In genomic region chr1:246165826-246166709, GRCh38 we compare ENCODE assay signal across 1 cellular context.
TF ChIP-seq lines count a peak whose summit lies in the region.

No MANE protein-coding gene starts in this region.

TF ChIP-seq in K562, 482 proteins besides CTCF, POLR2A, EP300 and RAD21 (continued from another document and continues in another):
- TF ChIP-seq FOXO4 (CRISPR knock-in tag; IDR thresholded peaks at IDR 0.05) (no peak), ZNF766 (CRISPR knock-in tag; conservative IDR thresholded peaks at IDR 0.05) (0 out of 2 replicates have a peak, but pooled peaks have one; percentile 27), ZNF592 (IDR thresholded peaks at IDR 0.05) (peak; percentile 92), MTA3 (IDR thresholded peaks at IDR 0.05; ENCODE audit: borderline replicate concordance) (peak; percentile 72; the same call in 1 of the 2 replicates), ZSCAN29 (IDR thresholded peaks at IDR 0.05) (peak; percentile 68; the same call in 1 of the 2 replicates), DMBX1 (CRISPR knock-in tag; IDR thresholded peaks at IDR 0.05; ENCODE audit: borderline replicate concordance) (peak; percentile 50; the same call in 1 of the 2 replicates), RFX1 (IDR thresholded peaks at IDR 0.05) (no peak), RBM14 (IDR thresholded peaks at IDR 0.05; ENCODE audit: borderline replicate concordance, insufficient read depth, low read depth, low read length) (no peak), DIDO1 (tag; IDR thresholded peaks at IDR 0.05; ENCODE audit: low read depth) (no peak), C11orf30 (IDR thresholded peaks at IDR 0.05; ENCODE audit: low read depth) (peak; percentile 49), TRIM24 (IDR thresholded peaks at IDR 0.05) (0 out of 4 replicates have a peak, but pooled peaks of 1 of the 2 experiments have one; percentile 26), JUND (IDR thresholded peaks at IDR 0.05; ENCODE audit: borderline replicate concordance, low read depth, low read length) (peak; percentile 20; the same call in 1 of the 2 replicates), JUND (tag; IDR thresholded peaks at IDR 0.05; ENCODE audit: borderline replicate concordance, low read depth, low read length) (no peak; the same call in 2 of the 3 replicates), ZNF436 (CRISPR knock-in tag; IDR thresholded peaks at IDR 0.05) (no peak), TARDBP (IDR thresholded peaks at IDR 0.05) (0 out of 2 replicates have a peak, but pooled peaks have one; percentile 27), CTBP1 (IDR thresholded peaks at IDR 0.05; ENCODE audit: borderline replicate concordance) (peak; percentile 62; the same call in 1 of the 2 replicates), ZBTB7A (IDR thresholded peaks at IDR 0.05; ENCODE audit: borderline replicate concordance, control insufficient read depth, low read depth, low read length) (no peak), NR4A1 (CRISPR knock-in tag; IDR thresholded peaks at IDR 0.05) (no peak), NR4A1 (tag; IDR thresholded peaks at IDR 0.05) (peak; percentile 49; the same call in 1 of the 2 replicates), TAF7 (tag; IDR thresholded peaks at IDR 0.05) (no peak), TEAD4 (IDR thresholded peaks at IDR 0.05; ENCODE audit: low read length) (0 out of 2 replicates have a peak, but pooled peaks have one; percentile 22), TEAD4 (CRISPR knock-in tag; IDR thresholded peaks at IDR 0.05; ENCODE audit: borderline replicate concordance) (no peak), SMAD1 (IDR thresholded peaks at IDR 0.05; ENCODE audit: low read depth, low read length, partially characterized antibody) (no peak), BRD4 (IDR thresholded peaks at IDR 0.05) (no peak), ATF7 (IDR thresholded peaks at IDR 0.05) (peak; percentile 61; the same call in 1 of the 2 replicates), POLR2H (tag; IDR thresholded peaks at IDR 0.05; ENCODE audit: low read depth) (no peak), FOXA1 (IDR thresholded peaks at IDR 0.05; ENCODE audit: borderline replicate concordance) (no peak), TAF9B (IDR thresholded peaks at IDR 0.05; ENCODE audit: partially characterized antibody) (no peak), STAT5B (CRISPR knock-in tag; IDR thresholded peaks at IDR 0.05) (no peak), JUN (IDR thresholded peaks at IDR 0.05; ENCODE audit: borderline replicate concordance, low read depth, low read length) (no peak), JUN (CRISPR knock-in tag; IDR thresholded peaks at IDR 0.05; ENCODE audit: borderline replicate concordance) (no peak), SIRT6 (IDR thresholded peaks at IDR 0.05; ENCODE audit: low read depth, low read length) (no peak), MAFF (IDR thresholded peaks at IDR 0.05; ENCODE audit: low read length) (0 out of 2 replicates have a peak, but pooled peaks have one; percentile 2), BCL6 (CRISPR knock-in tag; IDR thresholded peaks at IDR 0.05) (no peak), ZNF395 (CRISPR knock-in tag; IDR thresholded peaks at IDR 0.05) (peak; percentile 59; the same call in 1 of the 2 replicates), MEIS2 (IDR thresholded peaks at IDR 0.05; ENCODE audit: partially characterized antibody) (peak; percentile 2), HDAC2 (IDR thresholded peaks at IDR 0.05) (0 out of 2 replicates have a peak, but pooled peaks have one; percentile 49), ELF2 (CRISPR knock-in tag; IDR thresholded peaks at IDR 0.05) (no peak), ZZZ3 (IDR thresholded peaks at IDR 0.05) (no peak), RBBP5 (IDR thresholded peaks at IDR 0.05; ENCODE audit: borderline replicate concordance, insufficient read depth, low read length, poor library complexity, severe bottlenecking) (peak; percentile 19), ESRRA (IDR thresholded peaks at IDR 0.05; ENCODE audit: borderline replicate concordance, low read depth) (no peak), BRD9 (IDR thresholded peaks at IDR 0.05; ENCODE audit: low read depth, partially characterized antibody) (peak; percentile 23), EZH2 (IDR thresholded peaks at IDR 0.05; ENCODE audit: borderline replicate concordance, low read depth, low read length) (no peak), DPF2 (IDR thresholded peaks at IDR 0.05) (peak; percentile 83), MEF2D (tag; conservative IDR thresholded peaks at IDR 0.05; ENCODE audit: low read depth) (0 out of 2 replicates have a peak, but pooled peaks have one; percentile 40), CBFA2T3 (IDR thresholded peaks at IDR 0.05) (0 out of 2 replicates have a peak, but pooled peaks have one; percentile 2), CXXC5 (CRISPR knock-in tag; IDR thresholded peaks at IDR 0.05) (peak; percentile 46), HDAC1 (IDR thresholded peaks at IDR 0.05) (peak in 1 of 2 experiments; percentile 27; a peak in 1 of 4 replicates), KLF1 (tag; IDR thresholded peaks at IDR 0.05) (0 out of 2 replicates have a peak, but pooled peaks have one; percentile 16), CCAR2 (IDR thresholded peaks at IDR 0.05; ENCODE audit: low read depth, low read length) (no peak), SMARCB1 (IDR thresholded peaks at IDR 0.05; ENCODE audit: insufficient read length, low read depth) (peak; percentile 57), FOSL1 (tag; conservative IDR thresholded peaks at IDR 0.05) (peak; percentile 5), ZNF41 (CRISPR knock-in tag; conservative IDR thresholded peaks at IDR 0.05) (0 out of 2 replicates have a peak, but pooled peaks have one; percentile 27), TFAP4 (CRISPR knock-in tag; IDR thresholded peaks at IDR 0.05; ENCODE audit: borderline replicate concordance) (no peak), ZNF644 (tag; IDR thresholded peaks at IDR 0.05; ENCODE audit: low read depth) (0 out of 2 replicates have a peak, but pooled peaks have one; percentile 7), FIP1L1 (IDR thresholded peaks at IDR 0.05; ENCODE audit: low read depth, low read length, poor library complexity, severe bottlenecking) (no peak), SMARCE1 (IDR thresholded peaks at IDR 0.05) (peak; percentile 79), NUFIP1 (IDR thresholded peaks at IDR 0.05; ENCODE audit: partially characterized antibody) (no peak), HSF4 (CRISPR knock-in tag; IDR thresholded peaks at IDR 0.05; ENCODE audit: borderline replicate concordance) (no peak; the same call in 1 of the 2 replicates), ZNF75A (CRISPR knock-in tag; IDR thresholded peaks at IDR 0.05) (peak; percentile 43; the same call in 1 of the 2 replicates)
- TF ChIP-seq, protein P1, sequence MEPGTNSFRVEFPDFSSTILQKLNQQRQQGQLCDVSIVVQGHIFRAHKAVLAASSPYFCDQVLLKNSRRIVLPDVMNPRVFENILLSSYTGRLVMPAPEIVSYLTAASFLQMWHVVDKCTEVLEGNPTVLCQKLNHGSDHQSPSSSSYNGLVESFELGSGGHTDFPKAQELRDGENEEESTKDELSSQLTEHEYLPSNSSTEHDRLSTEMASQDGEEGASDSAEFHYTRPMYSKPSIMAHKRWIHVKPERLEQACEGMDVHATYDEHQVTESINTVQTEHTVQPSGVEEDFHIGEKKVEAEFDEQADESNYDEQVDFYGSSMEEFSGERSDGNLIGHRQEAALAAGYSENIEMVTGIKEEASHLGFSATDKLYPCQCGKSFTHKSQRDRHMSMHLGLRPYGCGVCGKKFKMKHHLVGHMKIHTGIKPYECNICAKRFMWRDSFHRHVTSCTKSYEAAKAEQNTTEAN (CRISPR knock-in tag; IDR thresholded peaks at IDR 0.05) = no peak; the same call in 1 of the 2 replicates
- TF ChIP-seq, protein P2, sequence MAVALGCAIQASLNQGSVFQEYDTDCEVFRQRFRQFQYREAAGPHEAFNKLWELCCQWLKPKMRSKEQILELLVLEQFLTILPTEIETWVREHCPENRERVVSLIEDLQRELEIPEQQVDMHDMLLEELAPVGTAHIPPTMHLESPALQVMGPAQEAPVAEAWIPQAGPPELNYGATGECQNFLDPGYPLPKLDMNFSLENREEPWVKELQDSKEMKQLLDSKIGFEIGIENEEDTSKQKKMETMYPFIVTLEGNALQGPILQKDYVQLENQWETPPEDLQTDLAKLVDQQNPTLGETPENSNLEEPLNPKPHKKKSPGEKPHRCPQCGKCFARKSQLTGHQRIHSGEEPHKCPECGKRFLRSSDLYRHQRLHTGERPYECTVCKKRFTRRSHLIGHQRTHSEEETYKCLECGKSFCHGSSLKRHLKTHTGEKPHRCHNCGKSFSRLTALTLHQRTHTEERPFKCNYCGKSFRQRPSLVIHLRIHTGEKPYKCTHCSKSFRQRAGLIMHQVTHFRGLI (CRISPR knock-in tag; IDR thresholded peaks at IDR 0.05) = no peak
- TF ChIP-seq, protein P3, sequence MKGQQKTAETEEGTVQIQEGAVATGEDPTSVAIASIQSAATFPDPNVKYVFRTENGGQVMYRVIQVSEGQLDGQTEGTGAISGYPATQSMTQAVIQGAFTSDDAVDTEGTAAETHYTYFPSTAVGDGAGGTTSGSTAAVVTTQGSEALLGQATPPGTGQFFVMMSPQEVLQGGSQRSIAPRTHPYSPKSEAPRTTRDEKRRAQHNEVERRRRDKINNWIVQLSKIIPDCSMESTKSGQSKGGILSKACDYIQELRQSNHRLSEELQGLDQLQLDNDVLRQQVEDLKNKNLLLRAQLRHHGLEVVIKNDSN (CRISPR knock-in tag; IDR thresholded peaks at IDR 0.05) = no peak
- TF ChIP-seq, protein P4, sequence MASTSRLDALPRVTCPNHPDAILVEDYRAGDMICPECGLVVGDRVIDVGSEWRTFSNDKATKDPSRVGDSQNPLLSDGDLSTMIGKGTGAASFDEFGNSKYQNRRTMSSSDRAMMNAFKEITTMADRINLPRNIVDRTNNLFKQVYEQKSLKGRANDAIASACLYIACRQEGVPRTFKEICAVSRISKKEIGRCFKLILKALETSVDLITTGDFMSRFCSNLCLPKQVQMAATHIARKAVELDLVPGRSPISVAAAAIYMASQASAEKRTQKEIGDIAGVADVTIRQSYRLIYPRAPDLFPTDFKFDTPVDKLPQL (IDR thresholded peaks at IDR 0.05; ENCODE audit: extremely low read depth, insufficient read length) = no peak
- TF ChIP-seq, protein P5, sequence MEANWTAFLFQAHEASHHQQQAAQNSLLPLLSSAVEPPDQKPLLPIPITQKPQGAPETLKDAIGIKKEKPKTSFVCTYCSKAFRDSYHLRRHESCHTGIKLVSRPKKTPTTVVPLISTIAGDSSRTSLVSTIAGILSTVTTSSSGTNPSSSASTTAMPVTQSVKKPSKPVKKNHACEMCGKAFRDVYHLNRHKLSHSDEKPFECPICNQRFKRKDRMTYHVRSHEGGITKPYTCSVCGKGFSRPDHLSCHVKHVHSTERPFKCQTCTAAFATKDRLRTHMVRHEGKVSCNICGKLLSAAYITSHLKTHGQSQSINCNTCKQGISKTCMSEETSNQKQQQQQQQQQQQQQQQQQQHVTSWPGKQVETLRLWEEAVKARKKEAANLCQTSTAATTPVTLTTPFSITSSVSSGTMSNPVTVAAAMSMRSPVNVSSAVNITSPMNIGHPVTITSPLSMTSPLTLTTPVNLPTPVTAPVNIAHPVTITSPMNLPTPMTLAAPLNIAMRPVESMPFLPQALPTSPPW (CRISPR knock-in tag; IDR thresholded peaks at IDR 0.05) = 0 out of 2 replicates have a peak, but pooled peaks have one; percentile 22
